Comparison of ENCODE assay signal across 12 cellular contexts in genomic region chr1:157968951-157969350, GRCh38. TPM values are rescaled to one million over a fixed set of nuclear protein-coding genes. Genes with fewer than 3 reads are reported as not detected.
DNase-seq lines count a peak whose midpoint lies in the region; ATAC-seq, FAIRE-seq and TF ChIP-seq lines count a peak whose summit lies in the region.
"Had no signal": no experiment of that assay in that cellular context is flagged by ENCODE, and none has a peak within 500 bp of the region (broad histone marks: within the 10 kb centered on the region; RNA-seq: fewer than 3 reads in every experiment).

No MANE protein-coding gene starts in this region.

- no peaks in the 10 kb centered on the region for H3K36me3 ChIP-seq in astrocyte (ENCODE audit: insufficient read depth, low read length)
- no peaks in the 10 kb centered on the region for H3K36me3 ChIP-seq in naive thymus-derived CD4-positive, alpha-beta T cell (ENCODE audit: control insufficient read depth in 2 of 3, insufficient read depth in 3 of 3, low read length in 3 of 3)

- DNase-seq in A549 (ENCODE audit: low read depth in 1 of 2, low spot score in 1 of 2) (peak; percentile 10 to 37), HCEC 1CT (peak; percentile 97), astrocyte (ENCODE audit: low read depth) (peak; percentile 89), glutamatergic neuron (no peak), NCI-H510A treated with DMSO at 0.1 percent for 48 hours (lab: John Stamatoyannopoulos, UW) (no peak)
- DNase-seq in naive thymus-derived CD4-positive, alpha-beta T cell: no peak
- DNase-seq: effector memory CD4-positive, alpha-beta T cell had no signal

- POLR2A ChIA-PET in A549 (lab: Yijun Ruan, JAX): interaction anchor here (0.5 kb wide), 1 partner anchor 24 kb away, joined by 6 read pairs; no protein-coding TSS in a partner anchor
- POLR2A ChIA-PET in naive thymus-derived CD4-positive, alpha-beta T cell (lab: Charles Lee): no interaction called here

- peaks cover 24% of the 10 kb centered on the region for H3K9me3 Mint-ChIP-seq in astrocyte (ENCODE audit: unreplicated experiment)
- H3K9me3 Mint-ChIP-seq in glutamatergic neuron (ENCODE audit: unreplicated experiment): peaks cover 20% of the 10 kb centered on the region
- H3K9me3 Mint-ChIP-seq in activated T-helper 17 cell treated with anti-CD3 and anti-CD28 coated beads, Interleukin-2, amount 50 U/mL, for 72 hours: no peaks in the 10 kb centered on the region
- H3K9me3 Mint-ChIP-seq in naive thymus-derived CD4-positive, alpha-beta T cell: peaks cover 0 to 8% (median 0%) of the 10 kb centered on the region in 11 donors

- H3K4me1 ChIP-seq in A549 (peaks cover 44% of the 10 kb centered on the region), astrocyte (ENCODE audit: insufficient read depth, low read length) (peaks cover 31% of the 10 kb centered on the region)
- H3K4me1 ChIP-seq in naive thymus-derived CD4-positive, alpha-beta T cell (ENCODE audit: control insufficient read depth in 2 of 2, insufficient read depth in 2 of 2, low read length in 2 of 2): no peaks in the 10 kb centered on the region

- CTCF ChIA-PET in A549 (lab: Yijun Ruan, JAX): interaction anchor here (1.0 to 42.7 kb wide), 21 partner anchors 8 to 173 kb away, joined by 3 to 2212 read pairs (median 5); partner anchors contain the start of gene KIRREL1
- CTCF ChIA-PET in naive thymus-derived CD4-positive, alpha-beta T cell (lab: Charles Lee): no interaction called here

- no peaks in the 10 kb centered on the region for H3K79me2 ChIP-seq in astrocyte (ENCODE audit: insufficient read depth, low read length)

- no peaks in the 10 kb centered on the region for H4K20me1 ChIP-seq in astrocyte (ENCODE audit: insufficient read depth, low read length)

- peak overlapping the region; percentile 56 for H3K9ac ChIP-seq in astrocyte (ENCODE audit: low read length)

- H3K4me2 ChIP-seq in A549 (peak overlapping the region; percentile 63), astrocyte (ENCODE audit: low read length) (peak overlapping the region; percentile 69)
- H3K4me2 ChIP-seq: PC-9 had no signal

- H3K27me3 ChIP-seq in astrocyte (ENCODE audit: insufficient read depth, low read length): no peaks in the 10 kb centered on the region
- no peaks in the 10 kb centered on the region for H3K27me3 ChIP-seq in naive thymus-derived CD4-positive, alpha-beta T cell (ENCODE audit: control insufficient read depth in 2 of 2, insufficient read depth in 2 of 2, low read length in 2 of 2)

- intact Hi-C loops in naive thymus-derived CD4-positive, alpha-beta T cell (cut with micrococcal nuclease): loop anchor here in 1 of 2 donors (10.0 kb wide), 1 partner anchor 1026 kb away; no protein-coding TSS in a partner anchor

- H3K27ac ChIP-seq in A549: peak overlapping the region; percentile 75 to 87
- peak overlapping the region; percentile 77 for H3K27ac ChIP-seq in astrocyte (ENCODE audit: low read depth, low read length)
- H3K27ac ChIP-seq in naive thymus-derived CD4-positive, alpha-beta T cell (ENCODE audit: low read depth, low read length): no peak overlapping the region
- H3K27ac ChIP-seq: PC-9 had no signal

- peak overlapping the region; percentile 49 for H2AFZ ChIP-seq in astrocyte (ENCODE audit: low read depth, low read length)
- H2AFZ ChIP-seq: PC-9 had no signal

- TF ChIP-seq RAD21 in A549 (conservative IDR thresholded peaks at IDR 0.05 in 1 of 2, IDR thresholded peaks at IDR 0.05 in 1 of 2): no peak

- TF ChIP-seq CTCF in A549 (IDR thresholded peaks at IDR 0.05) (no peak), astrocyte (IDR thresholded peaks at IDR 0.05; ENCODE audit: insufficient read depth, low read depth, low read length) (no peak), glutamatergic neuron (IDR thresholded peaks at IDR 0.05; ENCODE audit: partially characterized antibody, unreplicated experiment) (no peak)

- H3K4me3 ChIP-seq in A549: no peak overlapping the region
- no peak overlapping the region for H3K4me3 ChIP-seq in astrocyte (ENCODE audit: insufficient read depth, low read depth, low read length)
- no peak overlapping the region for H3K4me3 ChIP-seq in naive thymus-derived CD4-positive, alpha-beta T cell (ENCODE audit: low read length)
- H3K4me3 ChIP-seq: GM12878, PC-9 had no signal

- 4% methylated on average over 2 of the region's 2 CpGs for WGBS in A549 (ENCODE audit: missing lambda C conversion rate)

- TF ChIP-seq EP300 in A549 (IDR thresholded peaks at IDR 0.05): no peak

- FAIRE-seq in A549 (lab: Jason Lieb, UNC) (peak; percentile 89), astrocyte (lab: Jason Lieb, UNC) (peak; percentile 89)
- FAIRE-seq: GM12878 had no signal

- peaks cover 14% of the 10 kb centered on the region; the same call in 2 of the 3 replicates for H3K9me3 ChIP-seq in A549
- no peaks in the 10 kb centered on the region for H3K9me3 ChIP-seq in astrocyte (ENCODE audit: insufficient read depth, low read depth, low read length)
- H3K9me3 ChIP-seq in naive thymus-derived CD4-positive, alpha-beta T cell (ENCODE audit: control insufficient read depth in 2 of 3, low read length in 3 of 3): no peaks in the 10 kb centered on the region

- H3K27me3 Mint-ChIP-seq in astrocyte (ENCODE audit: low read depth, unreplicated experiment) (peaks cover 4% of the 10 kb centered on the region), glutamatergic neuron (ENCODE audit: unreplicated experiment) (peaks cover 6% of the 10 kb centered on the region)
- H3K27me3 Mint-ChIP-seq in activated T-helper 17 cell treated with anti-CD3 and anti-CD28 coated beads, Interleukin-2, amount 50 U/mL, for 72 hours: peaks cover 19% of the 10 kb centered on the region
- peaks cover 0 to 25% (median 9%) of the 10 kb centered on the region in 5 donors for H3K27me3 Mint-ChIP-seq in naive thymus-derived CD4-positive, alpha-beta T cell

- no peak for TF ChIP-seq POLR2A in A549 (IDR thresholded peaks at IDR 0.05; ENCODE audit: low read length)

- no peak overlapping the region for H3K4me3 Mint-ChIP-seq in astrocyte (ENCODE audit: unreplicated experiment)
- H3K4me3 Mint-ChIP-seq in glutamatergic neuron (ENCODE audit: unreplicated experiment): peak overlapping the region; percentile 32
- H3K4me3 Mint-ChIP-seq in activated T-helper 17 cell treated with anti-CD3 and anti-CD28 coated beads, Interleukin-2, amount 50 U/mL, for 72 hours: no peak overlapping the region
- no peak overlapping the region for H3K4me3 Mint-ChIP-seq in naive thymus-derived CD4-positive, alpha-beta T cell
- H3K4me3 Mint-ChIP-seq: CD14-positive monocyte had no signal

- ATAC-seq in A549: peak; percentile 66 to 67
- ATAC-seq in activated T-helper 17 cell treated with anti-CD3 and anti-CD28 coated beads, Interleukin-2, amount 50 U/mL, for 72 hours (replicated peaks): no peak
- ATAC-seq in GM21423 (IDR thresholded peaks at IDR 0.05; ENCODE audit: unreplicated experiment): no peak
- no peak for ATAC-seq in naive thymus-derived CD4-positive, alpha-beta T cell

- peaks cover 29% of the 10 kb centered on the region for H3K4me1 Mint-ChIP-seq in astrocyte (ENCODE audit: low read depth, unreplicated experiment)
- H3K4me1 Mint-ChIP-seq in glutamatergic neuron (ENCODE audit: low read depth, unreplicated experiment): peaks cover 24% of the 10 kb centered on the region
- H3K4me1 Mint-ChIP-seq in activated T-helper 17 cell treated with anti-CD3 and anti-CD28 coated beads, Interleukin-2, amount 50 U/mL, for 72 hours: no peaks in the 10 kb centered on the region
- H3K4me1 Mint-ChIP-seq in naive thymus-derived CD4-positive, alpha-beta T cell: peaks cover 0 to 2% (median 0%) of the 10 kb centered on the region in 7 donors

- no peaks in the 10 kb centered on the region for H3K36me3 Mint-ChIP-seq in astrocyte (ENCODE audit: low read depth, unreplicated experiment)
- peaks cover 24% of the 10 kb centered on the region for H3K36me3 Mint-ChIP-seq in glutamatergic neuron (ENCODE audit: unreplicated experiment)
- no peaks in the 10 kb centered on the region for H3K36me3 Mint-ChIP-seq in activated T-helper 17 cell treated with anti-CD3 and anti-CD28 coated beads, Interleukin-2, amount 50 U/mL, for 72 hours (ENCODE audit: low read depth)
- no peaks in the 10 kb centered on the region for H3K36me3 Mint-ChIP-seq in naive thymus-derived CD4-positive, alpha-beta T cell
- H3K36me3 Mint-ChIP-seq: CD14-positive monocyte had no signal

- no peak overlapping the region for H3K27ac Mint-ChIP-seq in astrocyte (ENCODE audit: unreplicated experiment)
- peak overlapping the region; percentile 92 for H3K27ac Mint-ChIP-seq in glutamatergic neuron (ENCODE audit: unreplicated experiment)
- no peak overlapping the region for H3K27ac Mint-ChIP-seq in activated T-helper 17 cell treated with anti-CD3 and anti-CD28 coated beads, Interleukin-2, amount 50 U/mL, for 72 hours
- H3K27ac Mint-ChIP-seq in naive thymus-derived CD4-positive, alpha-beta T cell: no peak overlapping the region

TF ChIP-seq in A549, 52 proteins besides CTCF, POLR2A, EP300 and RAD21:
- TF ChIP-seq JUN (IDR thresholded peaks at IDR 0.05) (0 out of 5 replicates have a peak, but pooled peaks of 1 of the 2 experiments have one; percentile 21), RCOR1 (IDR thresholded peaks at IDR 0.05; ENCODE audit: low read depth, low read length) (no peak), EHMT2 (IDR thresholded peaks at IDR 0.05; ENCODE audit: low read depth) (no peak)

RNA-seq across cellular contexts. Expression of gene KIRREL1, which starts 24.5 kb away (rescaled TPM):
- 18.7 and 26.2 TPM in 2 replicates for polyA plus RNA-seq in A549 (2011; rRNA removed)
- 18.7 and 25.7 TPM in 2 replicates for polyA plus RNA-seq in A549 (2012; cell fraction: cytosol; rRNA removed)
- 56.7 and 57.8 TPM in 2 replicates for polyA plus RNA-seq in A549 (2012; cell fraction: nucleus; rRNA removed)
- 41.3 to 43.8 TPM (median 41.3 TPM) in 3 replicates for polyA plus RNA-seq in A549 (2017; fragmentation: RNase III; extraction: RNeasy Plus Mini Kit Qiagen cat#74134 plus additional on column Dnase treatment)
- polyA minus RNA-seq in A549 (2011; rRNA and poly(A)+ RNA removed): 41.2 and 49.0 TPM in 2 replicates
- 195 and 231 TPM in 2 replicates for total RNA-seq in astrocyte
- 8.1 TPM for total RNA-seq in glutamatergic neuron (ENCODE audit: unreplicated experiment)
- total RNA-seq in activated T-helper 17 cell treated with anti-CD3 and anti-CD28 coated beads, Interleukin-2, amount 50 U/mL, for 72 hours: under 1 TPM in 1 of 2 donors, not detected in 1; 0.08 TPM
- total RNA-seq in naive thymus-derived CD4-positive, alpha-beta T cell: not detected
- polyA plus RNA-seq in naive thymus-derived CD4-positive, alpha-beta T cell: not detected
- polyA plus RNA-seq: CD14-positive monocyte, GM12878 had no signal

Comparison
In these comparisons a context has a peak if more than half of its experiments do, and no peak if none do; other contexts are left out.
1. ATAC-seq: peak in A549 (2 of 2); none in activated T-helper 17 cell treated with anti-CD3 and anti-CD28 coated beads, Interleukin-2, amount 50 U/mL, for 72 hours (single experiment), GM21423 (single experiment) and naive thymus-derived CD4-positive, alpha-beta T cell (single experiment).
2. DNase-seq: peak in A549 (2 of 2), HCEC 1CT (single experiment) and astrocyte (single experiment); none in glutamatergic neuron (single experiment), NCI-H510A treated with DMSO at 0.1 percent for 48 hours (single experiment) and naive thymus-derived CD4-positive, alpha-beta T cell (0 of 9).
3. RNA of gene KIRREL1, which starts 24.5 kb away (total RNA-seq): 195 to 231 TPM in astrocyte; 8.1 TPM in glutamatergic neuron (single experiment), 0.08 TPM in activated T-helper 17 cell treated with anti-CD3 and anti-CD28 coated beads, Interleukin-2, amount 50 U/mL, for 72 hours and not detected in naive thymus-derived CD4-positive, alpha-beta T cell; every median in the first group is over 10 times any median in the second.